Comparison of ENCODE assay signal across 28 cellular contexts in the genomic region with DNA sequence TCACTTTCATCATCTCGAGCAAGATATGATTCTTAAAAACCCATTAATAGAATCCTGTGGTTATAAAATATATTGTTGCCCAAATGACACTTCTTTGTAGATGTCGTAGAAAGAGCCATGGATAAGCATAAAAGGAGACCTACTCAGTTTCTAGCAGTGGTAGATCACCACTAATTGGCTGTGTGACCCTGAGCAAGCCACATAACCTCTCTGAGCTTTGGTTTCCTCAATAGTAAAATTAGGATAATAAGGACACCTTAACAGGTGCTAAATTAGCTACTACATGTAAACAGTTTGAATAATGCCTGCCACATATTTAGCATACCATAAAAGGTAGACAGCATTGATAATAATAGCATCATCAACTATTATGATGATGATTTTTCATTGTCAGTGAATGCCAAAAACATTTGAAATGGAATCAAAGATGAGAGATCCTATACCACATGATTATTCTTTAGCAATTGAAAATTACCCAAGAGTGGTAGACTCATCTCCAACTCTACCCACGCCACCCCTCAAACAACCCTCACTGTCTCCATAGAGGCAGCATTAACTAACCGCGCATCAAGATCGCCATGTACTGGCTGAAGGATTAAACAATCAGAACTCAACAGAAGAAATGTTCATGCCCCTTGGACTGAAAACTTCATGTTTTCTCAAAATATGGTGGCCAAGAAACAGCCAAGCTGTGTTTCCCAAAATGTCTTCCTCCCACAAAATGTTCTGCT. TPM values are rescaled to one million over a fixed set of nuclear protein-coding genes. Genes with fewer than 3 reads are reported as not detected.
"Had no signal": no experiment of that assay in that cellular context is flagged by ENCODE, and none has a peak within 500 bp of the region (broad histone marks: within the 10 kb centered on the region; RNA-seq: fewer than 3 reads in every experiment).

No MANE protein-coding gene starts in this region.

- H3K27ac Mint-ChIP-seq: activated CD4-positive, alpha-beta T cell treated with anti-CD3 and anti-CD28 coated beads, Interleukin-2, amount 10 ng/mL, durations not matched to agents 7 days and 5 days; activated CD8-positive, alpha-beta T cell treated with anti-CD3 and anti-CD28 coated beads for 36 hours; activated T-helper 17 cell treated with anti-CD3 and anti-CD28 coated beads, Interleukin-2, amount 50 U/mL, for 72 hours; dendritic cell treated with granulocyte-macrophage colony-stimulating factor and Interleukin-4, amounts not matched to agents 40 ng/mL and 50 ng/mL, for 4 days; mesothelial cell of epicardium; nephron progenitor cell; T-helper 17 cell had no signal

- DNase-seq: activated CD4-positive, alpha-beta T cell treated with anti-CD3 and anti-CD28 coated beads, Interleukin-2, amount 10 ng/mL, durations not matched to agents 7 days and 5 days; activated CD4-positive, CD25-positive, alpha-beta regulatory T cell treated with anti-CD3 and anti-CD28 coated beads, Interleukin-2, amount 50 U/mL, for 72 hours; activated CD8-positive, alpha-beta T cell treated with anti-CD3 and anti-CD28 coated beads for 36 hours; activated gamma-delta T cell treated with Interleukin-2 at 50 U/mL for 16 hours; activated naive CD4-positive, alpha-beta T cell treated with anti-CD3 and anti-CD28 coated beads, Interleukin-2, amount 50 U/mL, for 16 hours; activated T-cell treated with anti-CD3 and anti-CD28 coated beads, Interleukin-2, amount 50 U/mL, for 4 hours; amniotic stem cell; hippocampal formation; left colon; mammary epithelial cell; naive B cell; nephron progenitor cell; right cardiac atrium; stimulated activated CD4-positive, alpha-beta T cell treated with anti-CD3 and anti-CD28 coated beads, Interleukin-12 subunit alpha, Interleukin-12 subunit beta, amount 100 ng/mL, for 4 hours; stimulated activated CD4-positive, alpha-beta T cell treated with anti-CD3 and anti-CD28 coated beads, Interleukin-4, amount 100 ng/mL, for 1 hour; stimulated activated naive CD8-positive, alpha-beta T cell treated with anti-CD3 and anti-CD28 coated beads, Interleukin-15, Interleukin-2, amounts not matched to agents 100 U/mL and 50 U/mL, for 24 hours; T-helper 17 cell; T1000; trophoblast cell; uterus had no signal

- ATAC-seq: activated CD8-positive, alpha-beta T cell treated with anti-CD3 and anti-CD28 coated beads for 36 hours; activated T-cell treated with anti-CD3 and anti-CD28 coated beads, Interleukin-2, amount 50 U/mL, for 4 hours; activated T-helper 17 cell treated with anti-CD3 and anti-CD28 coated beads, Interleukin-2, amount 50 U/mL, for 72 hours; left colon; right cardiac atrium; stimulated activated naive CD8-positive, alpha-beta T cell treated with anti-CD3 and anti-CD28 coated beads, Interleukin-15, Interleukin-2, amounts not matched to agents 100 U/mL and 50 U/mL, for 24 hours; T-helper 17 cell had no signal

- H3K4me3 Mint-ChIP-seq: activated CD4-positive, alpha-beta T cell treated with anti-CD3 and anti-CD28 coated beads, Interleukin-2, amount 10 ng/mL, durations not matched to agents 7 days and 5 days; activated CD8-positive, alpha-beta T cell treated with anti-CD3 and anti-CD28 coated beads for 36 hours; activated T-cell treated with anti-CD3 and anti-CD28 coated beads, Interleukin-2, amount 50 U/mL, for 4 hours; activated T-helper 17 cell treated with anti-CD3 and anti-CD28 coated beads, Interleukin-2, amount 50 U/mL, for 72 hours; central memory CD8-positive, alpha-beta T cell; dendritic cell treated with granulocyte-macrophage colony-stimulating factor and Interleukin-4, amounts not matched to agents 40 ng/mL and 50 ng/mL, for 4 days; mesothelial cell of epicardium; naive B cell; nephron progenitor cell; T-helper 17 cell had no signal

- H3K27me3 ChIP-seq: breast epithelium, uterus had no signal

- H3K9me3 ChIP-seq: breast epithelium, thoracic aorta, uterus had no signal

- H3K79me2 ChIP-seq: parathyroid adenoma had no signal

- H3K27ac ChIP-seq: epithelial cell of prostate, parathyroid adenoma, thoracic aorta, uterus had no signal

- H3K4me1 ChIP-seq: breast epithelium, parathyroid adenoma, uterus had no signal

- H3K4me3 ChIP-seq: breast epithelium, thoracic aorta, uterus had no signal

- H3K9me3 Mint-ChIP-seq: activated CD4-positive, alpha-beta T cell treated with anti-CD3 and anti-CD28 coated beads, Interleukin-2, amount 10 ng/mL, durations not matched to agents 7 days and 5 days; activated T-cell treated with anti-CD3 and anti-CD28 coated beads, Interleukin-2, amount 50 U/mL, for 4 hours; activated T-helper 17 cell treated with anti-CD3 and anti-CD28 coated beads, Interleukin-2, amount 50 U/mL, for 72 hours; dendritic cell treated with granulocyte-macrophage colony-stimulating factor and Interleukin-4, amounts not matched to agents 40 ng/mL and 50 ng/mL, for 4 days; mesothelial cell of epicardium; naive B cell had no signal

- H3K27me3 Mint-ChIP-seq: activated CD8-positive, alpha-beta T cell treated with anti-CD3 and anti-CD28 coated beads for 36 hours; activated T-helper 17 cell treated with anti-CD3 and anti-CD28 coated beads, Interleukin-2, amount 50 U/mL, for 72 hours; naive B cell had no signal

- H3K4me1 Mint-ChIP-seq: central memory CD8-positive, alpha-beta T cell had no signal

- H2AFZ ChIP-seq: parathyroid adenoma had no signal

- H3K36me3 ChIP-seq: breast epithelium, uterus had no signal

RNA-seq across cellular contexts. Expression of a gene that starts 45.8 kb away (rescaled TPM):
- total RNA-seq: activated CD4-positive, alpha-beta T cell treated with anti-CD3 and anti-CD28 coated beads, Interleukin-2, amount 10 ng/mL, durations not matched to agents 7 days and 5 days had no signal
